In genomic region chr4:148834804-148835598, GRCh38 we compare ENCODE assay signal across 9 cellular contexts.
DNase-seq lines count a peak whose midpoint lies in the region; ATAC-seq, FAIRE-seq and TF ChIP-seq lines count a peak whose summit lies in the region.
"Had no signal": no experiment of that assay in that cellular context is flagged by ENCODE, and none has a peak within 500 bp of the region (broad histone marks: within the 10 kb centered on the region; RNA-seq: fewer than 3 reads in every experiment).

No MANE protein-coding gene starts in this region.

- H3K36me3 ChIP-seq in OCI-LY7 (ENCODE audit: insufficient read depth, low read length) = no peaks in the 10 kb centered on the region
- no peaks in the 10 kb centered on the region for H3K36me3 ChIP-seq in keratinocyte (ENCODE audit: control insufficient read depth in 2 of 2, extremely low read depth in 1 of 2, insufficient read depth in 2 of 2, low read length in 2 of 2)
- no peaks in the 10 kb centered on the region for H3K36me3 ChIP-seq in adrenal gland (replicated peaks in 1 of 2)

- intact Hi-C loops in OCI-LY7 (cut with micrococcal nuclease; ENCODE audit: unreplicated experiment) (no loop called here), adrenal gland (cut with DNase I) (no loop called here)

- H3K9ac ChIP-seq in keratinocyte (ENCODE audit: control insufficient read depth, extremely low read depth, insufficient read depth, low read length) = no peak overlapping the region

- H3K79me2 ChIP-seq in OCI-LY7 (ENCODE audit: insufficient read depth, low read depth, low read length) (no peaks in the 10 kb centered on the region), keratinocyte (ENCODE audit: control insufficient read depth, insufficient read depth, low read length) (no peaks in the 10 kb centered on the region)

- CTCF ChIA-PET in OCI-LY7 (lab: Charles Lee; ENCODE audit: unreplicated experiment) = no interaction called here

- no peaks in the 10 kb centered on the region for H3K9me2 ChIP-seq in OCI-LY7 (ENCODE audit: insufficient read depth, low read length)

- no peaks in the 10 kb centered on the region for H3K9me1 ChIP-seq in keratinocyte (ENCODE audit: control insufficient read depth, extremely low read depth, insufficient read depth, low read length)

- ATAC-seq in GM21825 (IDR thresholded peaks at IDR 0.05; ENCODE audit: unreplicated experiment) = peak; percentile 70
- ATAC-seq: activated CD4-positive, CD25-positive, alpha-beta regulatory T cell treated with anti-CD3 and anti-CD28 coated beads, Interleukin-2, amount 50 U/mL, for 24 hours had no signal

- peak overlapping the region; percentile 37 for H3K27ac ChIP-seq in OCI-LY7 (ENCODE audit: low read depth, low read length, poor library complexity, severe bottlenecking)
- no peak overlapping the region for H3K27ac ChIP-seq in keratinocyte (ENCODE audit: control insufficient read depth, insufficient read depth, low read length)
- no peak overlapping the region for H3K27ac ChIP-seq in adrenal gland

- POLR2A ChIA-PET in OCI-LY7 (lab: Charles Lee) = interaction anchor here (0.7 to 1.0 kb wide), 4 partner anchors 8 to 880 kb away, joined by 3 to 4 read pairs (median 3); no protein-coding TSS in a partner anchor

- no peak for FAIRE-seq in keratinocyte (lab: Jason Lieb, UNC)

- H3K4me1 ChIP-seq in OCI-LY7 (ENCODE audit: insufficient read depth, low read length, poor library complexity, severe bottlenecking) (peaks cover 19% of the 10 kb centered on the region), keratinocyte (ENCODE audit: control insufficient read depth, extremely low read depth, insufficient read depth, low read length) (peaks cover 6% of the 10 kb centered on the region), adrenal gland (replicated peaks in 1 of 2) (peaks cover 0 to 3% of the 10 kb centered on the region in 2 donors)

- DNase-seq in AG10803 (ENCODE audit: low read depth) (peak; percentile 70), OCI-LY7 (ENCODE audit: low spot score) (peak; percentile 72), keratinocyte (ENCODE audit: low read depth, low spot score) (no peak), adrenal gland (no peak), NCI-H69 (lab: John Stamatoyannopoulos, UW) (no peak), NCI-H146 treated with DMSO at 0.1 percent for 48 hours (lab: John Stamatoyannopoulos, UW; ENCODE audit: unreplicated experiment) (no peak), islet precursor cell (no peak)

- no peak for TF ChIP-seq POLR2A in adrenal gland (IDR thresholded peaks at IDR 0.05)

- dilution Hi-C loops in keratinocyte (cut with MboI; ENCODE audit: extremely low pct_ligation_motif_present, low sequenced_read_pairs) = no loop called here

- no TSS peak for BruUV-seq in OCI-LY7 (replicated peaks; lab: Mats Ljungman, UMichigan)

- peak overlapping the region; percentile 99 for H2AFZ ChIP-seq in OCI-LY7 (ENCODE audit: low read length)
- H2AFZ ChIP-seq in keratinocyte (ENCODE audit: control insufficient read depth, low read length) = peak overlapping the region; percentile 25

- H3K4me3 ChIP-seq in AG10803 (ENCODE audit: low read length) (no peak overlapping the region), OCI-LY7 (ENCODE audit: low read depth, low read length, poor library complexity, severe bottlenecking) (peak overlapping the region; percentile 46), keratinocyte (ENCODE audit: control insufficient read depth in 2 of 3, extremely low read depth in 1 of 3, insufficient read depth in 2 of 3, low read depth in 1 of 3, low read length in 3 of 3) (no peak overlapping the region), adrenal gland (no peak overlapping the region)

- no peaks in the 10 kb centered on the region for H4K20me1 ChIP-seq in OCI-LY7 (ENCODE audit: insufficient read depth, low read length)
- H4K20me1 ChIP-seq in keratinocyte (ENCODE audit: control insufficient read depth, extremely low read depth, insufficient read depth, low read length) = no peaks in the 10 kb centered on the region

- H3K4me2 ChIP-seq in OCI-LY7 (ENCODE audit: low read length) = peak overlapping the region; percentile 60
- H3K4me2 ChIP-seq in keratinocyte (ENCODE audit: control insufficient read depth, extremely low read depth, insufficient read depth, low read depth, low read length) = no peak overlapping the region

- H3K27me3 ChIP-seq in keratinocyte (ENCODE audit: control insufficient read depth, extremely low read depth, insufficient read depth, low read length) (no peaks in the 10 kb centered on the region), adrenal gland (no peaks in the 10 kb centered on the region)

- H3K9me3 ChIP-seq in OCI-LY7 (ENCODE audit: low read length) = no peaks in the 10 kb centered on the region; the same call in 1 of the 2 replicates
- no peaks in the 10 kb centered on the region for H3K9me3 ChIP-seq in keratinocyte (ENCODE audit: control insufficient read depth, low read depth, low read length)
- no peaks in the 10 kb centered on the region for H3K9me3 ChIP-seq in adrenal gland (replicated peaks in 1 of 3)

- 37 to 38% (median 38%) methylated on average over 6 of the region's 6 CpGs for WGBS in adrenal gland, 4 donors

- TF ChIP-seq CTCF in AG10803 (conservative IDR thresholded peaks at IDR 0.05; ENCODE audit: low read length) (no peak), OCI-LY7 (conservative IDR thresholded peaks at IDR 0.05; ENCODE audit: low read length) (no peak), keratinocyte (optimal IDR thresholded peaks at IDR 0.05 in 1 of 3, IDR thresholded peaks at IDR 0.05 in 1 of 3, conservative IDR thresholded peaks at IDR 0.05 in 1 of 3; ENCODE audit: extremely low read depth in 1 of 3, insufficient read depth in 2 of 3, low read length in 3 of 3) (no peak), adrenal gland (IDR thresholded peaks at IDR 0.05) (no peak)

Comparison
In these comparisons a context has a peak if more than half of its experiments do, and no peak if none do; other contexts are left out.
1. DNase-seq: peak in AG10803 (single experiment) and OCI-LY7 (single experiment); none in keratinocyte (single experiment), adrenal gland (0 of 7), NCI-H69 (single experiment), NCI-H146 treated with DMSO at 0.1 percent for 48 hours (single experiment) and islet precursor cell (single experiment).